1 cellular context compared by ENCODE assay signal in the genomic region with DNA sequence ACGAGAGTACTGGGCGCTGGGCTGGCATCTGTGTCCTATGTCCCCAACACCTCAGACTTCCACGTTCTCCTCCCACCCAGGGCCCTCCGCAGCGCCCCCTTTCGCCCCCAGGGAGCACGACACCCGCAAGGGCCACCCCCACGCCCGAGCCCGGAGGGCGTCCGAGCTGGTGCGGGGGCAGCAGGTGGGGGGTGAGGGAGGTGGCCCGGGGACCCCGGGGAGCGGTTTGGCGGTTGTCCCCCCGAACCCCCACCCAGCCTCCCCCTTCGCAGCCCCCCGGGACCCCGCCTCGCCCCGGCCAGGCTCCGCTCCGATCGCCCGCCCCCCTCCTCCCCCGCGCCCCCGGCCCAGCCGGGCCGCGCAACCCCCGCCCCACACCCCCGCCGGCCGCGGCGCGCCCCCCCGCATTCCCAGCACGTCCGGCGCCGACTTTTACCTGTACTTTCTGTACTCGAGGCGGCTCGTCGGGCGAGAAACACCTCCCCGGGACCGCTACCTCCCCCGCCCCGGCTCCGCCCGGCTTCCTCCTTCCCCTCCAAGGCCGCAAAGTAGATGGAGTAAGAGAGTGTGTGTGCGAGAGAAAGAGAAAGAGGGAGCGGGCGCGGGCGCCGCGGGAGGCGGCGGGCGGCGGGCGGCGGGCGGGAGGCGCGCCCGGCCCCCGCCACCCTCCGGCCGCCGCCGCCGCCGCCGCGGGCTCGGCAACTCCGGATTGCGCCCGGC.
A peak's percentile ranks its signal among the peaks of the same experiment; 100 is the strongest.
TF ChIP-seq lines count a peak whose summit lies in the region.

No MANE protein-coding gene starts in this region.

TF ChIP-seq in GM12878, 131 proteins besides CTCF, POLR2A, EP300 and RAD21 (continued from another document):
- peak in 1 of 2 experiments; percentile 83; a peak in 2 of 3 replicates for TF ChIP-seq EGR1 (IDR thresholded peaks at IDR 0.05; ENCODE audit: borderline replicate concordance in 1 of 2, low read depth in 2 of 2, low read length in 2 of 2)
- no peak for TF ChIP-seq JUND (IDR thresholded peaks at IDR 0.05; ENCODE audit: low read depth, low read length)
- no peak for TF ChIP-seq NRF1 (conservative IDR thresholded peaks at IDR 0.05; ENCODE audit: low read depth, low read length)
- TF ChIP-seq, protein P1, sequence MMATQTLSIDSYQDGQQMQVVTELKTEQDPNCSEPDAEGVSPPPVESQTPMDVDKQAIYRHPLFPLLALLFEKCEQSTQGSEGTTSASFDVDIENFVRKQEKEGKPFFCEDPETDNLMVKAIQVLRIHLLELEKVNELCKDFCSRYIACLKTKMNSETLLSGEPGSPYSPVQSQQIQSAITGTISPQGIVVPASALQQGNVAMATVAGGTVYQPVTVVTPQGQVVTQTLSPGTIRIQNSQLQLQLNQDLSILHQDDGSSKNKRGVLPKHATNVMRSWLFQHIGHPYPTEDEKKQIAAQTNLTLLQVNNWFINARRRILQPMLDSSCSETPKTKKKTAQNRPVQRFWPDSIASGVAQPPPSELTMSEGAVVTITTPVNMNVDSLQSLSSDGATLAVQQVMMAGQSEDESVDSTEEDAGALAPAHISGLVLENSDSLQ (IDR thresholded peaks at IDR 0.05): no peak
- TF ChIP-seq JUNB (IDR thresholded peaks at IDR 0.05): no peak
